In the genomic region with DNA sequence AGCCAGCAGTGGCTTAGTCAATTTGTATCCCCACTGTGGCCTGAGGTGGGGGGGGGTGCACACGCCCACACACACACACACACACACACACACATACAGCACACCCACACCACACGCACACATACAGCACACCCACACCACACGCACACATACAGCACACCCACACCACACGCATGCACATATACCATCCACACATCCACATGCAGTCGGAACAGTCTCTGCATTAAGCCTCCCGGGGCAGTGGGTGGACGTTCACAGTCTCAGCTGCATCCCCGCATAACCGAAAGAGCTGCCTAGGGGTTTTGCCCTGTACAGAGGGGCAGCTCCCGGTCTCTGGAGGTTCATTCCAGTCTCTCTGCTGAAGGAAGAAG, we compare ENCODE assay signal across 15 cellular contexts.
A peak's percentile ranks its signal among the peaks of the same experiment; 100 is the strongest.
DNase-seq lines count a peak whose midpoint lies in the region; ATAC-seq, FAIRE-seq and TF ChIP-seq lines count a peak whose summit lies in the region.
"Had no signal": no experiment of that assay in that cellular context is flagged by ENCODE, and none has a peak within 500 bp of the region (broad histone marks: within the 10 kb centered on the region; RNA-seq: fewer than 3 reads in every experiment).

No MANE protein-coding gene starts in this region.

- DNase-seq in HTR-8/SVneo (ENCODE audit: insufficient read length, low spot score) (no peak), trophoblast cell (no peak), NOMO-1 (lab: John Stamatoyannopoulos, UW; ENCODE audit: unreplicated experiment in 2 of 2) (no peak), ovary (no peak), GM10248 (ENCODE audit: extremely low spot score) (no peak)
- DNase-seq: CD8-positive, alpha-beta memory T cell; NCI-H1048; NCI-H510A; small intestine; transverse colon had no signal

- H3K4me1 ChIP-seq in trophoblast cell (ENCODE audit: control insufficient read depth in 1 of 2, insufficient read depth in 2 of 2, low read length in 2 of 2) = peaks cover 0 to 2% of the 10 kb centered on the region in 2 experiments
- H3K4me1 ChIP-seq in ovary (ENCODE audit: insufficient read depth) = no peaks in the 10 kb centered on the region

- H3K36me3 Mint-ChIP-seq in brain = no peaks in the 10 kb centered on the region
- H3K36me3 Mint-ChIP-seq: CD8-positive, alpha-beta memory T cell; naive thymus-derived CD8-positive, alpha-beta T cell had no signal

- peaks cover 0 to 3% (median 0%) of the 10 kb centered on the region in 5 experiments for H3K9me3 Mint-ChIP-seq in brain
- H3K9me3 Mint-ChIP-seq: naive thymus-derived CD8-positive, alpha-beta T cell had no signal

- H3K27me3 ChIP-seq in trophoblast cell (ENCODE audit: insufficient read depth, low read length) (no peaks in the 10 kb centered on the region), ovary (no peaks in the 10 kb centered on the region)
- H3K27me3 ChIP-seq: transverse colon had no signal

- ATAC-seq in GM19452 (IDR thresholded peaks at IDR 0.05; ENCODE audit: unreplicated experiment) (peak; percentile 16), GM21360 (IDR thresholded peaks at IDR 0.05; ENCODE audit: unreplicated experiment) (no peak)
- ATAC-seq: naive thymus-derived CD8-positive, alpha-beta T cell had no signal

- H3K9me3 ChIP-seq in trophoblast cell (ENCODE audit: insufficient read depth, low read depth, low read length) (no peaks in the 10 kb centered on the region), ovary (no peaks in the 10 kb centered on the region)
- H3K9me3 ChIP-seq: transverse colon had no signal

- peak overlapping the region; percentile 64 to 98 (median 92) for H3K27ac Mint-ChIP-seq in brain
- H3K27ac Mint-ChIP-seq: CD8-positive, alpha-beta memory T cell; naive thymus-derived CD8-positive, alpha-beta T cell had no signal

- no peak overlapping the region for H3K4ac ChIP-seq in trophoblast cell (ENCODE audit: low read depth, low read length)

- H3K36me3 ChIP-seq in trophoblast cell (ENCODE audit: control insufficient read depth in 1 of 2, insufficient read depth in 2 of 2, low read length in 2 of 2) (no peaks in the 10 kb centered on the region), ovary (no peaks in the 10 kb centered on the region)
- H3K36me3 ChIP-seq: transverse colon had no signal

- H2AK5ac ChIP-seq in trophoblast cell (ENCODE audit: low read length) = no peak overlapping the region

- H2BK120ac ChIP-seq in trophoblast cell (ENCODE audit: insufficient read depth, low read length, poor library complexity) = no peak overlapping the region

- H3K9ac ChIP-seq in trophoblast cell (ENCODE audit: low read length) = no peak overlapping the region

- no peak overlapping the region for H4K91ac ChIP-seq in trophoblast cell (ENCODE audit: low read depth, low read length)

- H4K12ac ChIP-seq in trophoblast cell (ENCODE audit: low read depth, low read length) = no peak overlapping the region

- no peak overlapping the region for H3K4me2 ChIP-seq in trophoblast cell (ENCODE audit: low read length)

- no peaks in the 10 kb centered on the region for H3K79me1 ChIP-seq in trophoblast cell (ENCODE audit: low read length)

- H2BK12ac ChIP-seq in trophoblast cell (ENCODE audit: low read length) = no peak overlapping the region

- H3K14ac ChIP-seq in trophoblast cell (ENCODE audit: low read length) = no peak overlapping the region

- FAIRE-seq in HTR-8/SVneo (lab: Jason Lieb, UNC) = peak; percentile 96
- FAIRE-seq: endometrium, small intestine had no signal

- H2AFZ ChIP-seq in trophoblast cell (ENCODE audit: insufficient read depth, low read length, poor library complexity) = no peak overlapping the region

- no peak overlapping the region for H3K23ac ChIP-seq in trophoblast cell (ENCODE audit: low read length)

- CTCF ChIA-PET in GM10248 (lab: Yijun Ruan, JAX) = no interaction called here

- intact Hi-C loops in ovary (cut with DNase I) = no loop called here

- no CpG with 5 or more reads among the region's 10 CpGs for WGBS in trophoblast cell (ENCODE audit: extremely low coverage, insufficient coverage, insufficient read length)
- 83 to 86% (median 84%) methylated on average over 10 of the region's 10 CpGs for WGBS in ovary, 3 donors

- H4K8ac ChIP-seq in trophoblast cell (ENCODE audit: low read depth, low read length) = no peak overlapping the region

- H3K4me3 Mint-ChIP-seq in brain = peak overlapping the region in 2 of 5 experiments; percentile 4 to 24
- H3K4me3 Mint-ChIP-seq: CD8-positive, alpha-beta memory T cell had no signal

- no peaks in the 10 kb centered on the region for H3K79me2 ChIP-seq in trophoblast cell (ENCODE audit: control insufficient read depth, insufficient read depth, low read length, poor library complexity)

- no peak overlapping the region for H3K27ac ChIP-seq in trophoblast cell (ENCODE audit: low read depth, low read length)
- no peak overlapping the region for H3K27ac ChIP-seq in ovary
- H3K27ac ChIP-seq: transverse colon had no signal

- H3K4me3 ChIP-seq in trophoblast cell (ENCODE audit: low read depth, low read length) = peak overlapping the region; percentile 8
- H3K4me3 ChIP-seq in ovary = no peak overlapping the region
- H3K4me3 ChIP-seq: transverse colon had no signal

- TF ChIP-seq POLR2A in ovary (IDR thresholded peaks at IDR 0.05) = no peak

- H2BK5ac ChIP-seq in trophoblast cell (ENCODE audit: low read depth, low read length, poor library complexity) = no peak overlapping the region

- TF ChIP-seq CTCF in brain (conservative IDR thresholded peaks at IDR 0.05) (no peak), ovary (IDR thresholded peaks at IDR 0.05) (no peak), GM10248 (IDR thresholded peaks at IDR 0.05; ENCODE audit: control extremely low read depth, extremely low read depth, low read depth, missing control alignments) (no peak)

- peaks cover 2% of the 10 kb centered on the region for H3K27me3 Mint-ChIP-seq in brain

- peaks cover 62% of the 10 kb centered on the region for H3K4me1 Mint-ChIP-seq in brain
- H3K4me1 Mint-ChIP-seq: CD8-positive, alpha-beta memory T cell had no signal

- TF ChIP-seq EP300 in ovary (IDR thresholded peaks at IDR 0.05) = no peak

- POLR2A ChIA-PET in GM10248 (lab: Yijun Ruan, JAX) = no interaction called here

- H3K18ac ChIP-seq in trophoblast cell (ENCODE audit: low read length) = no peak overlapping the region
